In genomic region chr3:178750639-178751038, GRCh38 we compare ENCODE assay signal across 21 cellular contexts.
"Had no signal": no experiment of that assay in that cellular context is flagged by ENCODE, and none has a peak within 500 bp of the region (broad histone marks: within the 10 kb centered on the region; RNA-seq: fewer than 3 reads in every experiment).

No MANE protein-coding gene starts in this region.

- H3K4me1 ChIP-seq: breast epithelium, foreskin keratinocyte, left lung, prostate gland, spleen had no signal

- H3K36me3 ChIP-seq: breast epithelium, left lung, prostate gland, right atrium auricular region, spleen had no signal

- H3K4me3 Mint-ChIP-seq: activated CD4-positive, alpha-beta T cell treated with anti-CD3 and anti-CD28 coated beads for 36 hours; activated naive CD8-positive, alpha-beta T cell treated with anti-CD3 and anti-CD28 coated beads for 36 hours; activated T-cell treated with anti-CD3 and anti-CD28 coated beads, Interleukin-2, amount 50 U/mL, for 4 hours; natural killer cell; WTC11 had no signal

- FAIRE-seq: astrocyte, kidney had no signal

- DNase-seq: activated CD4-positive, alpha-beta T cell treated with anti-CD3 and anti-CD28 coated beads for 36 hours; activated CD4-positive, alpha-beta T cell treated with anti-CD3 and anti-CD28 coated beads, Interleukin-2, amount 50 U/mL, for 48 hours; activated CD8-positive, alpha-beta memory T cell treated with anti-CD3 and anti-CD28 coated beads, Interleukin-2, amount 50 U/mL, for 48 hours; activated naive CD4-positive, alpha-beta T cell treated with Interleukin-2 at 50 U/mL for 16 hours; activated naive CD8-positive, alpha-beta T cell treated with anti-CD3 and anti-CD28 coated beads for 36 hours; activated T-cell treated with anti-CD3 and anti-CD28 coated beads, Interleukin-2, amount 50 U/mL, for 4 hours; cerebellar nuclear complex; cortex of kidney; foreskin keratinocyte; kidney; left lung; natural killer cell; spleen; stimulated activated CD4-positive, alpha-beta T cell treated with anti-CD3 and anti-CD28 coated beads, Interleukin-4, amount 100 ng/mL, for 24 hours; stimulated activated naive CD4-positive, alpha-beta T cell treated with Interleukin-2 at 50 U/mL for 16 hours had no signal

- H3K4me3 ChIP-seq: breast epithelium, left lung, lung, prostate gland, right atrium auricular region, spleen had no signal

- H3K27ac Mint-ChIP-seq: activated CD4-positive, alpha-beta T cell treated with anti-CD3 and anti-CD28 coated beads for 36 hours; activated naive CD8-positive, alpha-beta T cell treated with anti-CD3 and anti-CD28 coated beads for 36 hours; natural killer cell; WTC11 had no signal

- H3K9me3 ChIP-seq: breast epithelium, prostate gland had no signal

- H3K36me3 Mint-ChIP-seq: activated naive CD8-positive, alpha-beta T cell treated with anti-CD3 and anti-CD28 coated beads for 36 hours; natural killer cell had no signal

- H3K27me3 ChIP-seq: breast epithelium, foreskin keratinocyte, left lung, right atrium auricular region, spleen had no signal

- H3K27me3 Mint-ChIP-seq: activated naive CD8-positive, alpha-beta T cell treated with anti-CD3 and anti-CD28 coated beads for 36 hours had no signal

- H3K4me1 Mint-ChIP-seq: activated CD4-positive, alpha-beta T cell treated with anti-CD3 and anti-CD28 coated beads for 36 hours; activated naive CD8-positive, alpha-beta T cell treated with anti-CD3 and anti-CD28 coated beads for 36 hours; natural killer cell had no signal
